8 cellular contexts compared by ENCODE assay signal in the genomic region with DNA sequence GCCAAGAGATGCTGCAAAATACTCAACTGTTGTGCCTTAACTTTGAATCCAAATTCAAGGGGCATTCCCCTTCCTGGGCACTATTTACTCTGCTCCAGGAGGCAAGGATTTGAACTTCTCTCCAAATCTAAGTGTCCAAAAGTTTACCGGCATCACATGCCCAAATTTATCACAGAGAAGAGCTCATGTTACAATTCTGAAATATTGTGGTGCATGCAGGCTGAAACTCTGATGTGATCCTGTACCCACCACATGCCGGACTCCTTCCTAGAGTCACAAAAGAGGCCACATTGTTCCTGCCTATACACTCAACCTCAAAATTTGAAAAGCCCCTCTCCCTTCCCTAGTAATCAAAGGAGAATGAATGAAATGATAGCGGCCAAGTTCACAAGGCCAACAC. TPM values are rescaled to one million over a fixed set of nuclear protein-coding genes. Genes with fewer than 3 reads are reported as not detected.
DNase-seq lines count a peak whose midpoint lies in the region; TF ChIP-seq lines count a peak whose summit lies in the region.

No MANE protein-coding gene starts in this region.

- H3K4me3 Mint-ChIP-seq in activated CD4-positive, alpha-beta memory T cell treated with anti-CD3 and anti-CD28 coated beads for 36 hours, result peak overlapping the region; percentile 94

- DNase-seq in activated CD4-positive, alpha-beta memory T cell treated with anti-CD3 and anti-CD28 coated beads for 36 hours, result no peak
- no peak for DNase-seq in right atrium auricular region (ENCODE audit: low spot score)
- no peak for DNase-seq in spleen
- no peak for DNase-seq in NCI-H774 (lab: John Stamatoyannopoulos, UW)
- DNase-seq in cerebellum (ENCODE audit: low spot score), result no peak
- no peak for DNase-seq in GF-D8 (lab: John Stamatoyannopoulos, UW)
- DNase-seq in SHP77 (lab: John Stamatoyannopoulos, UW), result no peak

- 20 to 56% (median 37%) methylated on average over 3 of the region's 3 CpGs for WGBS in spleen, 5 donors

- intact Hi-C loops in activated CD4-positive, alpha-beta memory T cell treated with anti-CD3 and anti-CD28 coated beads for 36 hours (cut with micrococcal nuclease), result loop anchor here (2.0 to 10.0 kb wide), 4 partner anchors 131 to 894 kb away; a partner anchor contains a TSS
- intact Hi-C loops in spleen (cut with DNase I; ENCODE audit: low total_unique reads), result no loop called here

- H3K36me3 ChIP-seq in HEK293 (ENCODE audit: control insufficient read depth in 2 of 2, insufficient read depth in 1 of 2, low read length in 2 of 2), result no peaks in the 10 kb centered on the region
- no peaks in the 10 kb centered on the region for H3K36me3 ChIP-seq in right atrium auricular region
- peaks cover 0 to 19% (median 2%) of the 10 kb centered on the region in 6 donors for H3K36me3 ChIP-seq in spleen

- H3K4me1 Mint-ChIP-seq in activated CD4-positive, alpha-beta memory T cell treated with anti-CD3 and anti-CD28 coated beads for 36 hours (ENCODE audit: low read depth), result peaks cover 34% of the 10 kb centered on the region

- no peak for TF ChIP-seq POLR2A in spleen (IDR thresholded peaks at IDR 0.05)

- no peaks in the 10 kb centered on the region for H3K9me3 ChIP-seq in HEK293 (ENCODE audit: control insufficient read depth, insufficient read depth, low read depth, low read length)
- peaks cover 0 to 5% of the 10 kb centered on the region in 2 donors for H3K9me3 ChIP-seq in right atrium auricular region
- H3K9me3 ChIP-seq in spleen, result peaks cover 0 to 5% (median 2%) of the 10 kb centered on the region in 8 donors

- no peaks in the 10 kb centered on the region for H3K9me3 Mint-ChIP-seq in activated CD4-positive, alpha-beta memory T cell treated with anti-CD3 and anti-CD28 coated beads for 36 hours

- POLR2A ChIA-PET in HEK293 (lab: Yijun Ruan, JAX), result interaction anchor here (0.6 kb wide), 1 partner anchor 130 kb away, joined by 3 read pairs; no protein-coding TSS in a partner anchor
- POLR2A ChIA-PET in activated CD4-positive, alpha-beta memory T cell treated with anti-CD3 and anti-CD28 coated beads for 36 hours (lab: Charles Lee), result no interaction called here

- H3K27ac ChIP-seq in HEK293 (ENCODE audit: extremely low read depth, low read depth, low read length) (no peak overlapping the region), right atrium auricular region (peak overlapping the region; percentile 91 to 92), spleen (peak overlapping the region in 7 of 8 donors; percentile 90 to 97 (median 95))

- H3K4me1 ChIP-seq in HEK293 (ENCODE audit: control insufficient read depth, insufficient read depth, low read length) (no peaks in the 10 kb centered on the region), right atrium auricular region (peaks cover 0 to 31% of the 10 kb centered on the region in 2 donors), spleen (peaks cover 21 to 71% (median 40%) of the 10 kb centered on the region in 6 donors)

- H3K27ac Mint-ChIP-seq in activated CD4-positive, alpha-beta memory T cell treated with anti-CD3 and anti-CD28 coated beads for 36 hours, result peak overlapping the region; percentile 86

- H3K36me3 Mint-ChIP-seq in activated CD4-positive, alpha-beta memory T cell treated with anti-CD3 and anti-CD28 coated beads for 36 hours, result peaks cover 3% of the 10 kb centered on the region

- H3K27me3 Mint-ChIP-seq in activated CD4-positive, alpha-beta memory T cell treated with anti-CD3 and anti-CD28 coated beads for 36 hours, result no peaks in the 10 kb centered on the region

- no peaks in the 10 kb centered on the region for H3K27me3 ChIP-seq in right atrium auricular region
- H3K27me3 ChIP-seq in spleen (replicated peaks in 1 of 7), result no peaks in the 10 kb centered on the region

- H3K4me3 ChIP-seq in HEK293 (ENCODE audit: low read depth, low read length) (peak overlapping the region; percentile 100), right atrium auricular region (peak overlapping the region; percentile 76 to 89), spleen (peak overlapping the region; percentile 75 to 91 (median 82))

- CTCF ChIA-PET in HEK293 (lab: Yijun Ruan, JAX), result interaction anchor here (0.6 to 1.9 kb wide), 12 partner anchors 11 to 790 kb away, joined by 3 to 9 read pairs (median 3); no protein-coding TSS in a partner anchor
- CTCF ChIA-PET in activated CD4-positive, alpha-beta memory T cell treated with anti-CD3 and anti-CD28 coated beads for 36 hours (lab: Charles Lee), result interaction anchor here (0.7 to 3.5 kb wide), 8 partner anchors 8 to 238 kb away, joined by 3 to 34 read pairs (median 6); no protein-coding TSS in a partner anchor

- TF ChIP-seq CTCF in HEK293 (tag by site-specific recombination; IDR thresholded peaks at IDR 0.05) (no peak), right atrium auricular region (IDR thresholded peaks at IDR 0.05) (no peak), spleen (IDR thresholded peaks at IDR 0.05 in 8 of 11, conservative IDR thresholded peaks at IDR 0.05 in 3 of 11) (no peak)

TF ChIP-seq in HEK293, 187 proteins besides CTCF, POLR2A, EP300 and RAD21:
- TF ChIP-seq ZBTB20 (tag by site-specific recombination; IDR thresholded peaks at IDR 0.05) (0 out of 2 replicates have a peak, but pooled peaks have one; percentile 26), ZNF501 (tag by site-specific recombination; IDR thresholded peaks at IDR 0.05) (no peak), ZNF791 (tag by site-specific recombination; IDR thresholded peaks at IDR 0.05) (no peak), ZNF830 (tag by site-specific recombination; IDR thresholded peaks at IDR 0.05; ENCODE audit: low read depth) (no peak), ZNF132 (tag by site-specific recombination; IDR thresholded peaks at IDR 0.05; ENCODE audit: borderline replicate concordance) (no peak), ZFP69B (tag by site-specific recombination; IDR thresholded peaks at IDR 0.05) (no peak)
- TF ChIP-seq, protein P1, sequence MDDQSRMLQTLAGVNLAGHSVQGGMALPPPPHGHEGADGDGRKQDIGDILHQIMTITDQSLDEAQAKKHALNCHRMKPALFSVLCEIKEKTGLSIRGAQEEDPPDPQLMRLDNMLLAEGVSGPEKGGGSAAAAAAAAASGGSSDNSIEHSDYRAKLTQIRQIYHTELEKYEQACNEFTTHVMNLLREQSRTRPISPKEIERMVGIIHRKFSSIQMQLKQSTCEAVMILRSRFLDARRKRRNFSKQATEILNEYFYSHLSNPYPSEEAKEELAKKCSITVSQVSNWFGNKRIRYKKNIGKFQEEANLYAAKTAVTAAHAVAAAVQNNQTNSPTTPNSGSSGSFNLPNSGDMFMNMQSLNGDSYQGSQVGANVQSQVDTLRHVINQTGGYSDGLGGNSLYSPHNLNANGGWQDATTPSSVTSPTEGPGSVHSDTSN (CRISPR knock-in tag; IDR thresholded peaks at IDR 0.05), result no peak

RNA-seq across cellular contexts. Expression of a gene that starts 1.3 kb away (rescaled TPM):
- 10 to 100 TPM; 12.0 to 12.1 TPM for total RNA-seq in activated CD4-positive, alpha-beta memory T cell treated with anti-CD3 and anti-CD28 coated beads for 36 hours
- total RNA-seq in right atrium auricular region (10 to 100 TPM in 1 of 2 donors, 1 to 10 TPM in 1; 10.0 to 10.7 TPM), spleen (10 to 100 TPM; 18.5 to 26.1 (median 20.6) TPM), cerebellum (17.0 TPM)
- polyA plus RNA-seq in spleen, result 1 to 10 TPM; 2.1 to 3.9 (median 2.7) TPM

RNA-seq across cellular contexts. Expression of a gene that starts 59.1 kb away (rescaled TPM):
- under 1 TPM; 0.29 to 0.41 TPM for total RNA-seq in activated CD4-positive, alpha-beta memory T cell treated with anti-CD3 and anti-CD28 coated beads for 36 hours
- total RNA-seq in right atrium auricular region (1 to 10 TPM in 1 of 2 donors, under 1 TPM in 1; 0.41 to 1.5 TPM), spleen (10 to 100 TPM in 1 of 7 donors, 1 to 10 TPM in 6; 3.9 to 12.6 (median 7.3) TPM), cerebellum (0.36 TPM)
- polyA plus RNA-seq in spleen, result 1 to 10 TPM in 1 of 3 donors, under 1 TPM in 2; 0.39 to 2.1 (median 0.80) TPM
